8 cellular contexts compared by ENCODE assay signal in the genomic region with DNA sequence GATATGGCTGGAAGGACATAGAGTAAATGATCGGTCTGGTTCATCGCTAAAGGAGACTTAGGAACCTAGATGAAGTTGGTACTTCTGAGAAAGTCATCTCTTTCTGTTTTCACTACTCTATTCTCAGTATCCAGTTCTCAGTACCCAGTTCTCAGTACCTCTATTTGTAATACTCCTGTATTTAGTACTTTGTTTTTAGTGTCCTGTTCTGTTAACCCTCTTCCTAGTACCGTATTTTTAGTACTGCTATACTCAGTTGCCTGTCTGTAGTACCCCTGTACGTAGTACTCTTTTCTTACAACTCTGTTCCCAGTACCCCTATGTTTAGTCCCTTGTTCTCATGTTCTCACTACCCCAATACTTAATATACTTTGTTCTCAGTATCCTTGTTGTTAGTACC. TPM values are rescaled to one million over a fixed set of nuclear protein-coding genes. Genes with fewer than 3 reads are reported as not detected.
DNase-seq lines count a peak whose midpoint lies in the region; ATAC-seq and TF ChIP-seq lines count a peak whose summit lies in the region.

No MANE protein-coding gene starts in this region.

- H3K9me2 ChIP-seq in GM23248 (ENCODE audit: insufficient read depth) (no peaks in the 10 kb centered on the region), MM.1S (replicated peaks; ENCODE audit: insufficient read depth, low read length) (no peaks in the 10 kb centered on the region)

- H3K9me3 ChIP-seq in GM23248 (ENCODE audit: low read depth): no peaks in the 10 kb centered on the region
- no peaks in the 10 kb centered on the region for H3K9me3 ChIP-seq in MM.1S (replicated peaks; ENCODE audit: insufficient read depth, low read length)
- no peaks in the 10 kb centered on the region for H3K9me3 ChIP-seq in ectodermal cell (ENCODE audit: control insufficient read depth, low read length)
- H3K9me3 ChIP-seq in prostate gland: no peaks in the 10 kb centered on the region

- ATAC-seq in GM18502 (IDR thresholded peaks at IDR 0.05; ENCODE audit: poor library complexity, unreplicated experiment): peak; percentile 56

- H2AFZ ChIP-seq in GM23248 (peak overlapping the region; percentile 100), MM.1S (ENCODE audit: low read length) (peak overlapping the region; percentile 85; the same call in 1 of the 2 replicates)

- no peak for TF ChIP-seq POLR2A in prostate gland (IDR thresholded peaks at IDR 0.05)

- intact Hi-C loops in prostate gland (cut with DNase I): no loop called here

- H3K4me2 ChIP-seq in GM23248 (ENCODE audit: unreplicated experiment): peak overlapping the region; percentile 80
- H3K4me2 ChIP-seq in MM.1S (ENCODE audit: low read depth, low read length): peak overlapping the region; percentile 77

- H3K4me3 ChIP-seq in GM23248 (peak overlapping the region; percentile 93), MM.1S (ENCODE audit: low read length) (peak overlapping the region; percentile 79), ectodermal cell (ENCODE audit: insufficient read depth, low read depth, low read length) (peak overlapping the region; percentile 73), prostate gland (peak overlapping the region; percentile 75 to 83)

- H4K20me1 ChIP-seq in GM23248 (ENCODE audit: insufficient read depth) (no peaks in the 10 kb centered on the region), MM.1S (ENCODE audit: insufficient read depth, low read length) (no peaks in the 10 kb centered on the region)

- H3K9ac ChIP-seq in GM23248 (peak overlapping the region; percentile 78), MM.1S (ENCODE audit: low read length) (peak overlapping the region; percentile 68; the same call in 1 of the 2 replicates)

- no peaks in the 10 kb centered on the region for H3F3A ChIP-seq in GM23248 (ENCODE audit: insufficient read depth)
- no peaks in the 10 kb centered on the region for H3F3A ChIP-seq in MM.1S (ENCODE audit: insufficient read depth, low read length)

- no peaks in the 10 kb centered on the region for H3K36me3 ChIP-seq in GM23248 (ENCODE audit: low read depth)
- H3K36me3 ChIP-seq in MM.1S (replicated peaks; ENCODE audit: insufficient read depth, low read length): no peaks in the 10 kb centered on the region
- no peaks in the 10 kb centered on the region for H3K36me3 ChIP-seq in ectodermal cell (ENCODE audit: control insufficient read depth, insufficient read depth, low read length)
- H3K36me3 ChIP-seq in prostate gland: no peaks in the 10 kb centered on the region

- H3K27me3 ChIP-seq in GM23248 (replicated peaks; ENCODE audit: insufficient read depth) (no peaks in the 10 kb centered on the region), MM.1S (replicated peaks; ENCODE audit: insufficient read depth, low read length) (no peaks in the 10 kb centered on the region), ectodermal cell (ENCODE audit: control insufficient read depth, insufficient read depth, low read length, poor library complexity, severe bottlenecking) (no peaks in the 10 kb centered on the region), prostate gland (replicated peaks; ENCODE audit: insufficient read depth) (no peaks in the 10 kb centered on the region)

- H3K27ac ChIP-seq in GM23248 (no peak overlapping the region), MM.1S (ENCODE audit: low read length) (peak overlapping the region; percentile 25; the same call in 1 of the 2 replicates), ectodermal cell (ENCODE audit: insufficient read depth, low read depth, low read length, poor library complexity, severe bottlenecking) (no peak overlapping the region), prostate gland (no peak overlapping the region)

- TF ChIP-seq CTCF in MM.1S (IDR thresholded peaks at IDR 0.05; ENCODE audit: low read length) (no peak), prostate gland (IDR thresholded peaks at IDR 0.05) (no peak)

- DNase-seq in GM23248: peak; percentile 24
- DNase-seq in MM.1S: peak; percentile 16
- DNase-seq in prostate gland (ENCODE audit: low spot score): no peak
- no peak for DNase-seq in NCI-H2081 treated with DMSO at 0.1 percent for 48 hours (lab: John Stamatoyannopoulos, UW)
- no peak for DNase-seq in NCI-H748 (lab: John Stamatoyannopoulos, UW; ENCODE audit: unreplicated experiment)
- DNase-seq in activated CD4-positive, alpha-beta T cell treated with anti-CD3 and anti-CD28 coated beads, Interleukin-2, amount 50 U/mL, for 48 hours: no peak

- 32 to 36% methylated on average over 4 of the region's 4 CpGs for WGBS in GM23248 (ENCODE audit: low coverage in 1 of 2, low lambda C conversion rate in 2 of 2, missing lambda C conversion rate in 2 of 2), 2 experiments
- 77 to 80% methylated on average over 4 of the region's 4 CpGs for WGBS in ectodermal cell, 2 experiments
- 66% methylated on average over 4 of the region's 4 CpGs for WGBS in prostate gland

- H3K79me2 ChIP-seq in GM23248 (ENCODE audit: insufficient read depth) (peaks cover 60% of the 10 kb centered on the region), MM.1S (ENCODE audit: low read length) (peaks cover 29% of the 10 kb centered on the region)

- in situ Hi-C loops in GM23248 (cut with MboI): no loop called here

- H3K4me1 ChIP-seq in GM23248 (ENCODE audit: insufficient read depth) (peaks cover 9% of the 10 kb centered on the region), MM.1S (ENCODE audit: low read length) (peaks cover 4% of the 10 kb centered on the region; the same call in 1 of the 2 replicates), ectodermal cell (ENCODE audit: control insufficient read depth, insufficient read depth, low read length) (peaks cover 8% of the 10 kb centered on the region), prostate gland (replicated peaks) (no peaks in the 10 kb centered on the region)

RNA-seq across cellular contexts. Expression of a gene that starts 1.2 kb away (rescaled TPM):
- 0.89 and 1.8 TPM in 2 replicates for total RNA-seq in GM23248 (2014; rRNA removed; shearing (Covaris generic))
- polyA plus RNA-seq in GM23248 (2016; fragmentation: Nextera tagmentation; extraction: Ambion mirVana): 2.2 and 2.4 TPM in 2 replicates
- 17.9 TPM for polyA plus RNA-seq in ectodermal cell (2013, experiment 1 of 4)
- 21.8 TPM for polyA plus RNA-seq in ectodermal cell (2013, experiment 2 of 4)
- 20.9 TPM for polyA plus RNA-seq in ectodermal cell (2013, experiment 3 of 4)
- polyA plus RNA-seq in ectodermal cell (2013, experiment 4 of 4): 19.9 TPM
- total RNA-seq in prostate gland: 1 to 10 TPM; 4.3 to 4.9 TPM

Comparison
In these comparisons a context has a peak if more than half of its experiments do, and no peak if none do; other contexts are left out.
1. DNase-seq: peak in GM23248 (single experiment) and MM.1S (single experiment); none in prostate gland (single experiment), NCI-H2081 treated with DMSO at 0.1 percent for 48 hours (single experiment), NCI-H748 (single experiment) and activated CD4-positive, alpha-beta T cell treated with anti-CD3 and anti-CD28 coated beads, Interleukin-2, amount 50 U/mL, for 48 hours (0 of 2).
2. Peak in every context shown above with its lines, with median percentiles within 50 percentile points of each other: H3K4me3 ChIP-seq.